ENCODE assay signal across 11 cellular contexts in the genomic region with DNA sequence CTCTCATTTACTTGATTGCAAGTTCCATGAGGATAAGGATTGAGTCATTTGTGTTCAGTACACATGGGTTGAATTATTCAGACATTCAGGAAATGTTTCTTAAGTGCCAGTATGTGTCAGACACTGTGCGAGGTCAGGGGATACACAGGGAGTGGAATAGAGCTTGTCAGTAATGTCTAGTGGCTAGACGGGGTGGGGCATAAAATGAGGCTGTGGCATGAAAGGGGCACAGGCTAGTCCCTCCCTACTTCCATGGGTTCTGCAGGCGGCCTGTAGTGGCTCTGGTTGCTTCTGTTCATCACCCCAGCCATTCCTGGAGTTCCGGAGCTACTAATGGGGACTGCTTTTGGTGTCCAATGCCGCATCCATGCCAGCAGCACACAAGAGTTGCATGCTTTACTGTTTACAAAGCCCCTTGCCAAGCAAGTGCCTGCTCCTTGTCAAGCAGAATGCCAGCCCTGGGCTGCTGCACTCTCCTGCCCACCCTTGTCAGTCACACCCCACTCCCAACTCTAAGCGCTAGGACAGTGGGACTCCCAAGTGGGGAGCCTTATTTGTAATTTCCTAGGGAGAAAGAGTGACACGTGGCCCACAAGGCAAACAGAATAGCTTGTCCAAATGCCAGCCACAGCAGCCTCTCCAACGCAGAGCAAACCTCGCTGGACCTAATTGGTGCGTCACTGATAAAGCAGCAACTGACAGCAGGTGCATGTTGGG.
DNase-seq lines count a peak whose midpoint lies in the region; TF ChIP-seq lines count a peak whose summit lies in the region.
"Had no signal": no experiment of that assay in that cellular context is flagged by ENCODE, and none has a peak within 500 bp of the region (broad histone marks: within the 10 kb centered on the region; RNA-seq: fewer than 3 reads in every experiment).

No MANE protein-coding gene starts in this region.

- TF ChIP-seq CTCF in foreskin fibroblast (IDR thresholded peaks at IDR 0.05; ENCODE audit: low read depth, low read length) (no peak), stomach (IDR thresholded peaks at IDR 0.05) (no peak), GM13976 (IDR thresholded peaks at IDR 0.05; ENCODE audit: borderline replicate concordance, control extremely low read depth, extremely low read depth, insufficient read depth, missing control alignments) (no peak)

- no peaks in the 10 kb centered on the region for H3K9me3 ChIP-seq in stomach

- no peak overlapping the region for H3K4me3 ChIP-seq in foreskin fibroblast (ENCODE audit: low read depth in 1 of 2, low read length in 2 of 2)
- H3K4me3 ChIP-seq in stomach: no peak overlapping the region

- no peaks in the 10 kb centered on the region for H3K4me1 Mint-ChIP-seq in activated naive CD4-positive, alpha-beta T cell treated with anti-CD3 and anti-CD28 coated beads for 36 hours (ENCODE audit: low read depth)
- H3K4me1 Mint-ChIP-seq: B cell had no signal

- H3K27ac ChIP-seq in stomach: peak overlapping the region; percentile 20 to 68 (median 44)

- H3K27ac Mint-ChIP-seq in activated naive CD4-positive, alpha-beta T cell treated with anti-CD3 and anti-CD28 coated beads for 36 hours: no peak overlapping the region
- H3K27ac Mint-ChIP-seq: B cell had no signal

- no peaks in the 10 kb centered on the region for H3K36me3 Mint-ChIP-seq in activated naive CD4-positive, alpha-beta T cell treated with anti-CD3 and anti-CD28 coated beads for 36 hours (ENCODE audit: low read depth)
- H3K36me3 Mint-ChIP-seq: stimulated activated effector memory CD8-positive, alpha-beta T cell treated with anti-CD3 and anti-CD28 coated beads, Interleukin-12 subunit alpha, Interleukin-12 subunit beta, amount 100 ng/mL, for 72 hours had no signal

- WGBS in stomach, 5 donors: 39 to 61% (median 50%) methylated on average over 10 of the region's 10 CpGs

- in situ Hi-C loops in GM13976 (cut with MboI; ENCODE audit: low sequenced_read_pairs, unreplicated experiment): no loop called here

- H3K4me1 ChIP-seq in stomach: peaks cover 11 to 20% (median 15%) of the 10 kb centered on the region in 4 donors

- H3K4me3 Mint-ChIP-seq in activated naive CD4-positive, alpha-beta T cell treated with anti-CD3 and anti-CD28 coated beads for 36 hours: no peak overlapping the region
- H3K4me3 Mint-ChIP-seq: B cell; stimulated activated effector memory CD8-positive, alpha-beta T cell treated with anti-CD3 and anti-CD28 coated beads, Interleukin-12 subunit alpha, Interleukin-12 subunit beta, amount 100 ng/mL, for 72 hours had no signal

- no peaks in the 10 kb centered on the region for H3K9me3 Mint-ChIP-seq in activated naive CD4-positive, alpha-beta T cell treated with anti-CD3 and anti-CD28 coated beads for 36 hours
- H3K9me3 Mint-ChIP-seq: stimulated activated effector memory CD8-positive, alpha-beta T cell treated with anti-CD3 and anti-CD28 coated beads, Interleukin-12 subunit alpha, Interleukin-12 subunit beta, amount 100 ng/mL, for 72 hours had no signal

- no peaks in the 10 kb centered on the region for H3K27me3 Mint-ChIP-seq in activated naive CD4-positive, alpha-beta T cell treated with anti-CD3 and anti-CD28 coated beads for 36 hours (ENCODE audit: low read depth)
- H3K27me3 Mint-ChIP-seq: B cell had no signal

- H3K27me3 ChIP-seq in stomach: no peaks in the 10 kb centered on the region

- no peaks in the 10 kb centered on the region for H3K36me3 ChIP-seq in stomach

- no peak for TF ChIP-seq EP300 in stomach (IDR thresholded peaks at IDR 0.05)

- CTCF ChIA-PET in activated naive CD4-positive, alpha-beta T cell treated with anti-CD3 and anti-CD28 coated beads for 36 hours (lab: Charles Lee): no interaction called here

- intact Hi-C loops in stomach (cut with DNase I; ENCODE audit: low total_unique reads): no loop called here
- intact Hi-C loops in activated naive CD4-positive, alpha-beta T cell treated with anti-CD3 and anti-CD28 coated beads for 36 hours (cut with micrococcal nuclease): loop anchor here (5.0 kb wide), 1 partner anchor 288 kb away; no protein-coding TSS in a partner anchor

- DNase-seq in NCI-H2107 treated with DMSO at 0.1 percent for 48 hours (lab: John Stamatoyannopoulos, UW; ENCODE audit: unreplicated experiment) (peak; percentile 32), NCI-H2107 (lab: John Stamatoyannopoulos, UW) (no peak), RKO (ENCODE audit: low spot score) (peak; percentile 64), foreskin fibroblast (peak; percentile 87 to 93), stomach (peak; percentile 52), GM13976 (ENCODE audit: low spot score) (no peak)
- no peak for DNase-seq in activated naive CD4-positive, alpha-beta T cell treated with anti-CD3 and anti-CD28 coated beads for 36 hours
- DNase-seq in activated CD4-positive, CD25-positive, alpha-beta regulatory T cell (lab: John Stamatoyannopoulos, UW): no peak
- DNase-seq: MM.1S had no signal

- no peak for TF ChIP-seq POLR2A in stomach (IDR thresholded peaks at IDR 0.05)

Comparison
In these comparisons a context has a peak if more than half of its experiments do, and no peak if none do; other contexts are left out.
1. DNase-seq: peak in NCI-H2107 treated with DMSO at 0.1 percent for 48 hours (single experiment), RKO (single experiment), foreskin fibroblast (2 of 2) and stomach (single experiment); none in NCI-H2107 (single experiment), activated naive CD4-positive, alpha-beta T cell treated with anti-CD3 and anti-CD28 coated beads for 36 hours (single experiment), GM13976 (single experiment) and activated CD4-positive, CD25-positive, alpha-beta regulatory T cell (0 of 4).